ENCODE assay signal across 13 cellular contexts in genomic region chr16:57917489-57917888, GRCh38. TPM values are rescaled to one million over a fixed set of nuclear protein-coding genes. Genes with fewer than 3 reads are reported as not detected.
"Had no signal": no experiment of that assay in that cellular context is flagged by ENCODE, and none has a peak within 500 bp of the region (broad histone marks: within the 10 kb centered on the region; RNA-seq: fewer than 3 reads in every experiment).

No MANE protein-coding gene starts in this region.

RNA-seq across cellular contexts. Expression of gene CNGB1, which starts 53.4 kb away (rescaled TPM):
- total RNA-seq: activated CD4-positive, alpha-beta memory T cell treated with anti-CD3 and anti-CD28 coated beads, Interleukin-2, amount 10 ng/mL, durations not matched to agents 7 days and 5 days; activated CD4-positive, alpha-beta T cell treated with anti-CD3 and anti-CD28 coated beads for 36 hours; activated CD4-positive, alpha-beta T cell treated with anti-CD3 and anti-CD28 coated beads, Interleukin-2, amount 10 ng/mL, durations not matched to agents 7 days and 5 days; activated CD8-positive, alpha-beta memory T cell treated with anti-CD3 and anti-CD28 coated beads, Interleukin-2, amount 10 ng/mL, durations not matched to agents 7 days and 5 days; activated CD8-positive, alpha-beta T cell treated with anti-CD3 and anti-CD28 coated beads, Interleukin-2, amount 10 ng/mL, durations not matched to agents 7 days and 5 days; activated naive CD8-positive, alpha-beta T cell treated with anti-CD3 and anti-CD28 coated beads, Interleukin-2, amount 10 ng/mL, durations not matched to agents 7 days and 5 days; activated T-helper 2 cell treated with anti-CD3 and anti-CD28 coated beads, Interferon-gamma antibody, Interleukin-2, Interleukin-4, amounts not matched to agents 10 μg/mL and 5 μg/mL and 100 μg/mL, durations not matched to agents 14 hours and 24 hours and 36 hours; ascending aorta; cardiac muscle cell; T-helper 1 cell treated with Interleukin-12 subunit alpha and Interleukin-12 subunit beta and Interleukin-4 antibody, amounts not matched to agents 30 ng/mL and 1 ng/mL, for 36 hours; T-helper 17 cell; T-helper 2 cell treated with Interferon-gamma antibody and Interleukin-4, amounts not matched to agents 100 ng/mL and 5 ng/mL, for 36 hours; WTC11 had no signal
- polyA plus RNA-seq: cardiac muscle cell had no signal
